Comparison of ENCODE assay signal across 17 cellular contexts in genomic region chr6:108989700-108990099, GRCh38.
"Had no signal": no experiment of that assay in that cellular context is flagged by ENCODE, and none has a peak within 500 bp of the region (broad histone marks: within the 10 kb centered on the region; RNA-seq: fewer than 3 reads in every experiment).

No MANE protein-coding gene starts in this region.

- ATAC-seq: activated CD8-positive, alpha-beta T cell treated with anti-CD3 and anti-CD28 coated beads for 36 hours; foreskin keratinocyte; naive thymus-derived CD8-positive, alpha-beta T cell; stimulated activated memory B cell treated with anti-CD40 and anti-IgM and Interleukin-4, amounts not matched to agents 10 μg/mL and 1 μg/mL and 100 μg/mL, for 72 hours had no signal

- H3K27ac ChIP-seq: foreskin keratinocyte, neutrophil had no signal

- H3K4me1 ChIP-seq: foreskin keratinocyte had no signal

- H3K9me3 ChIP-seq: neutrophil, thyroid gland had no signal

- H3K27me3 ChIP-seq: foreskin keratinocyte, neutrophil, thyroid gland had no signal

- H3K4me3 ChIP-seq: thyroid gland had no signal

- DNase-seq: activated B cell treated with CpG ODN at 0.5 μM for 24 hours; activated CD4-positive, alpha-beta T cell treated with anti-CD3 and anti-CD28 coated beads for 48 hours; activated CD8-positive, alpha-beta T cell treated with anti-CD3 and anti-CD28 coated beads for 36 hours; activated gamma-delta T cell treated with Interleukin-2 at 50 U/mL for 16 hours; activated T-cell treated with anti-CD3 and anti-CD28 coated beads, Interleukin-2, amount 50 U/mL, for 48 hours; amniotic stem cell; cerebellar nuclear complex; effector memory CD4-positive, alpha-beta T cell; foreskin keratinocyte; glutamatergic neuron; kidney glomerular epithelial cell; naive thymus-derived CD8-positive, alpha-beta T cell; retina; stimulated activated CD4-positive, alpha-beta T cell treated with anti-CD3 and anti-CD28 coated beads, Interleukin-2, amount 100 ng/mL, for 48 hours; thyroid gland had no signal
